12 cellular contexts compared by ENCODE assay signal in genomic region chr5:10460252-10460906, GRCh38. TPM values are rescaled to one million over a fixed set of nuclear protein-coding genes. Genes with fewer than 3 reads are reported as not detected.
DNase-seq lines count a peak whose midpoint lies in the region; ATAC-seq lines count a peak whose summit lies in the region.
"Had no signal": no experiment of that assay in that cellular context is flagged by ENCODE, and none has a peak within 500 bp of the region (broad histone marks: within the 10 kb centered on the region; RNA-seq: fewer than 3 reads in every experiment).

No MANE protein-coding gene starts in this region.

- POLR2A ChIA-PET in T-cell (lab: Charles Lee), result interaction anchor here in 1 of 2 donors (0.6 kb wide), 1 partner anchor 107 kb away, joined by 3 read pairs; the partner anchor contains the start of gene MARCHF6

- H3K36me3 Mint-ChIP-seq in T-cell, result peaks cover 6% of the 10 kb centered on the region

- DNase-seq in 8988T, result peak; percentile 63
- DNase-seq in NCI-H446 (lab: John Stamatoyannopoulos, UW), result peak; percentile 64 to 91
- peak; percentile 50 for DNase-seq in fibroblast of gingiva (ENCODE audit: low read depth)
- DNase-seq in myocyte (ENCODE audit: low read depth), result peak; percentile 46
- no peak for DNase-seq in NCI-H187 (lab: John Stamatoyannopoulos, UW)
- no peak for DNase-seq in T-cell
- no peak for DNase-seq in activated CD4-positive, alpha-beta T cell treated with anti-CD3 and anti-CD28 coated beads, Interleukin-2, amount 50 U/mL, for 4 hours
- DNase-seq: activated T-cell treated with anti-CD3 and anti-CD28 coated beads, Interleukin-2, amount 50 U/mL, for 48 hours; GF-D8; NCI-H774 had no signal

- peaks cover 0 to 4% of the 10 kb centered on the region in 2 donors for H3K27me3 Mint-ChIP-seq in T-cell

- no peak overlapping the region for H3K27ac Mint-ChIP-seq in T-cell
- H3K27ac Mint-ChIP-seq: GM23338 had no signal

- CTCF ChIA-PET in T-cell (lab: Charles Lee), result no interaction called here

- ATAC-seq in HG02970 (IDR thresholded peaks at IDR 0.05; ENCODE audit: low FRiP score, unreplicated experiment) (no peak), T-cell (replicated peaks in 1 of 4) (no peak)
- ATAC-seq: GM23338 had no signal

- H3K4me3 Mint-ChIP-seq in T-cell, result no peak overlapping the region
- H3K4me3 Mint-ChIP-seq: GM23338 had no signal

- no peaks in the 10 kb centered on the region for H3K9me3 Mint-ChIP-seq in T-cell
- H3K9me3 Mint-ChIP-seq: GM23338 had no signal

- H3K4me1 Mint-ChIP-seq in T-cell, result peaks cover 0 to 4% (median 2%) of the 10 kb centered on the region in 3 donors

RNA-seq across cellular contexts. Expression of gene ROPN1L, which starts 18.7 kb away (rescaled TPM):
- total RNA-seq in myocyte, result 0.68 and 0.94 TPM in 2 replicates
- 1.9 TPM for polyA plus RNA-seq in myocyte (2012)
- 1 to 10 TPM in 2 of 5 donors, under 1 TPM in 3; 0.61 to 1.5 (median 0.95) TPM for total RNA-seq in T-cell
- total RNA-seq: GM23338 had no signal

Comparison
In these comparisons a context has a peak if more than half of its experiments do, and no peak if none do; other contexts are left out.
1. DNase-seq: peak in 8988T (single experiment), NCI-H446 (2 of 2), fibroblast of gingiva (single experiment) and myocyte (single experiment); none in NCI-H187 (0 of 2), T-cell (0 of 34) and activated CD4-positive, alpha-beta T cell treated with anti-CD3 and anti-CD28 coated beads, Interleukin-2, amount 50 U/mL, for 4 hours (0 of 2).